Comparison of ENCODE assay signal across 1 cellular context in genomic region chr5:54445691-54446090, GRCh38.
TF ChIP-seq lines count a peak whose summit lies in the region.

No MANE protein-coding gene starts in this region.

TF ChIP-seq in WTC11, 78 proteins besides CTCF, POLR2A, EP300 and RAD21 (continued from another document):
- TF ChIP-seq E2F1 (CRISPR knock-in tag; IDR thresholded peaks at IDR 0.05) (no peak), TP53 (CRISPR knock-in tag; IDR thresholded peaks at IDR 0.05) (no peak), SOX15 (CRISPR knock-in tag; IDR thresholded peaks at IDR 0.05) (no peak), IRF1 (CRISPR knock-in tag; IDR thresholded peaks at IDR 0.05) (no peak), ZNF281 (CRISPR knock-in tag; IDR thresholded peaks at IDR 0.05) (no peak), AR (CRISPR knock-in tag; IDR thresholded peaks at IDR 0.05) (no peak)
